9 cellular contexts compared by ENCODE assay signal in the genomic region with DNA sequence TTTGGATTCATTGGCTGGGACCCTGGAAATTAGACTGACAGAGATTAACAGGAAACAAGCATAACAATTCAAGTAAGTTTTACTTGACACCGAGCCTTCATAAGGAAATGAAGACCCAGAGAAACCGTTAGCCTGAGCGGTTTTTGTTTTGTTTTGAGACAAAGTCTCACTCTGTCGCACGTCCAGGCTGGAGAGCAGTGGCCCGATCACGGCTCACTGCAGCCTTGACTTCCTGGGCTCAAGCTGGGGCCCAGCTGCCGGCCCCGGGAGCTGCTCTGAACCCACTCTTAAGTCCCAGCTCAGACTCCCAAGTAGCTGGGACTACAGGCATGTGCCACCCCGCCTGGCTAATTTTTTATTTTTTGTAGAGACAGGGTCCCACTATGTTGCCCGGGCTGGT.
DNase-seq lines count a peak whose midpoint lies in the region; ATAC-seq, FAIRE-seq and TF ChIP-seq lines count a peak whose summit lies in the region.
"Had no signal": no experiment of that assay in that cellular context is flagged by ENCODE, and none has a peak within 500 bp of the region (broad histone marks: within the 10 kb centered on the region; RNA-seq: fewer than 3 reads in every experiment).

No MANE protein-coding gene starts in this region.

- ATAC-seq in GM18873 (IDR thresholded peaks at IDR 0.05; ENCODE audit: low FRiP score, unreplicated experiment) (no peak), HG03196 (IDR thresholded peaks at IDR 0.05; ENCODE audit: unreplicated experiment) (no peak)
- ATAC-seq: HCT116 had no signal

- TF ChIP-seq CTCF in HL-60 (IDR thresholded peaks at IDR 0.05; ENCODE audit: insufficient read depth, low read length): no peak

- H3K9me3 ChIP-seq in duodenal mucosa (ENCODE audit: control insufficient read depth in 1 of 2, low read length in 2 of 2) (no peaks in the 10 kb centered on the region), small intestine (ENCODE audit: control insufficient read depth, low read depth) (no peaks in the 10 kb centered on the region)

- H3K27ac ChIP-seq in HL-60 (replicated peaks): peak overlapping the region; percentile 25; the same call in 1 of the 2 replicates
- peak overlapping the region; percentile 70 for H3K27ac ChIP-seq in duodenal mucosa (ENCODE audit: low read depth, low read length)
- H3K27ac ChIP-seq in small intestine (ENCODE audit: low read depth in 1 of 2, low read length in 1 of 2): peak overlapping the region; percentile 75 to 88

- peaks cover 66 to 73% of the 10 kb centered on the region in 2 donors for H3K4me1 ChIP-seq in duodenal mucosa (ENCODE audit: control insufficient read depth in 1 of 2, insufficient read depth in 2 of 2, low read length in 2 of 2)
- peaks cover 11 to 20% of the 10 kb centered on the region in 2 donors for H3K4me1 ChIP-seq in small intestine (ENCODE audit: control insufficient read depth in 2 of 2, insufficient read depth in 1 of 2, low read depth in 1 of 2, low read length in 1 of 2)

- H3K27me3 ChIP-seq in HL-60 (ENCODE audit: insufficient read depth, poor library complexity, severe bottlenecking): no peaks in the 10 kb centered on the region
- H3K27me3 ChIP-seq in duodenal mucosa (ENCODE audit: control insufficient read depth in 1 of 2, insufficient read depth in 2 of 2, low read length in 2 of 2): no peaks in the 10 kb centered on the region
- H3K27me3 ChIP-seq in small intestine (ENCODE audit: control insufficient read depth in 2 of 2, insufficient read depth in 2 of 2, low read length in 2 of 2): no peaks in the 10 kb centered on the region

- H3K9ac ChIP-seq in duodenal mucosa (ENCODE audit: low read depth in 1 of 2, low read length in 2 of 2): peak overlapping the region in 1 of 2 donors; percentile 29

- peak; percentile 96 for FAIRE-seq in GM19239 (lab: Jason Lieb, UNC)
- FAIRE-seq in small intestine (lab: Jason Lieb, UNC): no peak

- no peak for DNase-seq in GM19239 (ENCODE audit: insufficient read length, low spot score)
- DNase-seq in HL-60 (ENCODE audit: low read depth in 1 of 2, low spot score in 1 of 2): no peak
- DNase-seq in small intestine: no peak
- no peak for DNase-seq in NCI-H2107 treated with DMSO at 0.1 percent for 48 hours (lab: John Stamatoyannopoulos, UW; ENCODE audit: unreplicated experiment)
- no peak for DNase-seq in NOMO-1 treated with DMSO at 0.1 percent for 48 hours (lab: John Stamatoyannopoulos, UW; ENCODE audit: unreplicated experiment)

- H3K4me3 ChIP-seq in HL-60 (replicated peaks; ENCODE audit: insufficient read depth, low read length) (no peak overlapping the region), duodenal mucosa (ENCODE audit: low read depth in 1 of 2, low read length in 2 of 2) (no peak overlapping the region), small intestine (ENCODE audit: low read depth in 1 of 2, low read length in 2 of 2) (no peak overlapping the region)

- H3K36me3 ChIP-seq in duodenal mucosa (ENCODE audit: control insufficient read depth in 1 of 2, insufficient read depth in 2 of 2, low read length in 2 of 2): peaks cover 0 to 4% of the 10 kb centered on the region in 2 donors
- no peaks in the 10 kb centered on the region for H3K36me3 ChIP-seq in small intestine (ENCODE audit: control insufficient read depth in 2 of 2, insufficient read depth in 2 of 2, low read length in 2 of 2)

- 43 to 85% (median 57%) methylated on average over 11 of the region's 11 CpGs for WGBS in small intestine, 3 donors

Comparison
In these comparisons a context has a peak if more than half of its experiments do, and no peak if none do; other contexts are left out.
1. H3K27ac ChIP-seq: peak in every context shown above with its lines; median percentile 82 in small intestine; 70 in duodenal mucosa; 25 in HL-60.